ENCODE assay signal across 9 cellular contexts in the genomic region with DNA sequence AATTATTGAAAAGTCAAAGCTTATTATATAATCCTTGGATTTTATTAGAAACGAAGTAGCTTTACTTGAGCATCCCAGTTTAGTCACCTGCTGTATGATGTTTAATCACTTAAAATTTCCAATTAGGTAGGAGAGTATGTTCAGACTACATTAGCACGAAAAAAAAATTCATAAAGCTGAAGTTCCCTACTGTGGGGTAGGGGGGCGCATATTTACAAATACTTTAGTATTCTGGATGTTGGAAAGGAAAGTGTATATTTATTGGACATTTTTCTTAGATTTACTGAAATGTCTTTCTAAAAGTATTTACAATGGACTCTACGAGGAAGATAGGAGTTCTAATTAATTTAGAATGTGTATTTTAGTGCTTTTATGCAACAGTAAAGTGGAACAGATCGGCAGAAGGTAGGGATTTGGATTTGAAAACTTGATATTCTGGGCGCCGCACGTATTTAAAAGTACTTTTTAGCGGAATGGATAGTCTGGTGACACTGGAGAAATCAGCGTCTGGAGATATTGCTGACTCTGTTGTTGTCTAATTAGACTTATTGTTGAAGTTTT. TPM values are rescaled to one million over a fixed set of nuclear protein-coding genes. Genes with fewer than 3 reads are reported as not detected.
DNase-seq lines count a peak whose midpoint lies in the region; ATAC-seq, FAIRE-seq and TF ChIP-seq lines count a peak whose summit lies in the region.
"Had no signal": no experiment of that assay in that cellular context is flagged by ENCODE, and none has a peak within 500 bp of the region (broad histone marks: within the 10 kb centered on the region; RNA-seq: fewer than 3 reads in every experiment).

No MANE protein-coding gene starts in this region.

- H3K27me3 Mint-ChIP-seq in CD8-positive, alpha-beta memory T cell = peaks cover 0 to 2% of the 10 kb centered on the region in 2 donors
- H3K27me3 Mint-ChIP-seq in WTC11 (ENCODE audit: low read depth) = peaks cover 5% of the 10 kb centered on the region

- POLR2A ChIA-PET in CD8-positive, alpha-beta memory T cell (lab: Charles Lee) = no interaction called here
- POLR2A ChIA-PET in WTC11 (lab: Charles Lee) = no interaction called here

- H3K36me3 Mint-ChIP-seq in CD8-positive, alpha-beta memory T cell = peaks cover 0 to 6% (median 0%) of the 10 kb centered on the region in 3 donors
- no peaks in the 10 kb centered on the region for H3K36me3 Mint-ChIP-seq in WTC11

- TF ChIP-seq CTCF in WTC11 (IDR thresholded peaks at IDR 0.05) (no peak), kidney (IDR thresholded peaks at IDR 0.05; ENCODE audit: borderline replicate concordance, extremely low read depth, insufficient read depth) (no peak)

- no peaks in the 10 kb centered on the region for H3K27me3 ChIP-seq in CD8-positive, alpha-beta memory T cell (ENCODE audit: insufficient read depth, low read length, poor library complexity, severe bottlenecking)
- H3K27me3 ChIP-seq in aorta (ENCODE audit: control insufficient read depth in 1 of 2, insufficient read depth in 2 of 2, low read length in 1 of 2) (no peaks in the 10 kb centered on the region), H7 (ENCODE audit: control insufficient read depth, insufficient read depth, low read length) (no peaks in the 10 kb centered on the region)

- H3K27ac ChIP-seq in CD8-positive, alpha-beta memory T cell (ENCODE audit: low read depth, low read length) = no peak overlapping the region
- H3K27ac ChIP-seq in kidney (ENCODE audit: low read depth in 2 of 2, low read length in 2 of 2) (no peak overlapping the region), aorta (ENCODE audit: low read depth in 1 of 2, low read length in 2 of 2) (no peak overlapping the region)

- H3K9me3 ChIP-seq in CD8-positive, alpha-beta memory T cell (ENCODE audit: low read length) = no peaks in the 10 kb centered on the region
- no peaks in the 10 kb centered on the region for H3K9me3 ChIP-seq in kidney (ENCODE audit: control insufficient read depth in 1 of 2, low read length in 2 of 2)
- H3K9me3 ChIP-seq in aorta (ENCODE audit: control insufficient read depth, low read length) = no peaks in the 10 kb centered on the region

- CTCF ChIA-PET in CD8-positive, alpha-beta memory T cell (lab: Charles Lee) = interaction anchor here (0.8 to 2.5 kb wide), 3 partner anchors 71 to 443 kb away, joined by 3 to 9 read pairs (median 3); no protein-coding TSS in a partner anchor
- CTCF ChIA-PET in WTC11 (lab: Charles Lee) = no interaction called here

- no peaks in the 10 kb centered on the region for H3K9me3 Mint-ChIP-seq in CD8-positive, alpha-beta memory T cell
- H3K9me3 Mint-ChIP-seq in WTC11 = no peaks in the 10 kb centered on the region

- no peak for DNase-seq in CD8-positive, alpha-beta memory T cell
- peak; percentile 20 for DNase-seq in HT-29 (ENCODE audit: low spot score)
- DNase-seq in WTC11 (ENCODE audit: low spot score) = no peak
- DNase-seq in kidney = no peak
- DNase-seq in aorta = no peak
- DNase-seq in H7 = no peak

- peak overlapping the region in 3 of 8 donors; percentile 2 to 53 (median 8) for H3K27ac Mint-ChIP-seq in CD8-positive, alpha-beta memory T cell
- H3K27ac Mint-ChIP-seq in WTC11 = no peak overlapping the region

- no peak for ATAC-seq in WTC11
- no peak for ATAC-seq in GM19452 (IDR thresholded peaks at IDR 0.05; ENCODE audit: unreplicated experiment)
- no peak for ATAC-seq in aorta (ENCODE audit: low FRiP score)
- ATAC-seq in HG03354 (IDR thresholded peaks at IDR 0.05; ENCODE audit: poor library complexity, severe bottlenecking, unreplicated experiment) = no peak

- 69 to 80% methylated on average over 10 of the region's 10 CpGs for WGBS in aorta, 2 donors

- no peak for FAIRE-seq in kidney (lab: Jason Lieb, UNC)
- FAIRE-seq: TTC549 had no signal

- peak overlapping the region; percentile 48 to 97 (median 88) for H3K4me3 Mint-ChIP-seq in CD8-positive, alpha-beta memory T cell
- H3K4me3 Mint-ChIP-seq in WTC11 = peak overlapping the region; percentile 89

- peak overlapping the region; percentile 76 for H3K4me3 ChIP-seq in CD8-positive, alpha-beta memory T cell (ENCODE audit: low read length)
- H3K4me3 ChIP-seq in kidney (ENCODE audit: low read length in 2 of 2) (peak overlapping the region; percentile 80 to 83), aorta (ENCODE audit: low read length in 2 of 2) (no peak overlapping the region), H7 (ENCODE audit: insufficient read depth, low read depth, low read length) (no peak overlapping the region)

- no peaks in the 10 kb centered on the region for H3K36me3 ChIP-seq in CD8-positive, alpha-beta memory T cell (ENCODE audit: insufficient read depth, low read length)
- H3K36me3 ChIP-seq in kidney (ENCODE audit: control insufficient read depth in 1 of 2, insufficient read depth in 2 of 2, low read length in 2 of 2) (no peaks in the 10 kb centered on the region), aorta (ENCODE audit: control insufficient read depth in 1 of 2, insufficient read depth in 2 of 2, low read length in 1 of 2) (no peaks in the 10 kb centered on the region), H7 (replicated peaks; ENCODE audit: control insufficient read depth, insufficient read depth, low read length) (no peaks in the 10 kb centered on the region)

- H3K9ac ChIP-seq in kidney (ENCODE audit: low read length in 2 of 2) = peak overlapping the region; percentile 22 to 33

- intact Hi-C loops in kidney (cut with DNase I) (no loop called here), aorta (cut with DNase I) (loop anchor here in 1 of 2 donors (10.0 kb wide), 2 partner anchors 71 to 239 kb away; no protein-coding TSS in a partner anchor)

- peaks cover 40 to 66% (median 62%) of the 10 kb centered on the region in 3 donors for H3K4me1 Mint-ChIP-seq in CD8-positive, alpha-beta memory T cell
- H3K4me1 Mint-ChIP-seq in WTC11 = peaks cover 33% of the 10 kb centered on the region

- peaks cover 19% of the 10 kb centered on the region for H3K4me1 ChIP-seq in CD8-positive, alpha-beta memory T cell (ENCODE audit: insufficient read depth, low read length)
- peaks cover 0 to 7% of the 10 kb centered on the region in 2 donors for H3K4me1 ChIP-seq in kidney (ENCODE audit: control insufficient read depth in 1 of 2, insufficient read depth in 1 of 2, low read depth in 1 of 2, low read length in 2 of 2)
- no peaks in the 10 kb centered on the region for H3K4me1 ChIP-seq in aorta (ENCODE audit: control insufficient read depth in 1 of 2, insufficient read depth in 2 of 2, low read length in 2 of 2)

TF ChIP-seq in WTC11, 78 proteins besides CTCF, POLR2A, EP300 and RAD21 (continues in another document):
- TF ChIP-seq GRHL2 (CRISPR knock-in tag; IDR thresholded peaks at IDR 0.05; ENCODE audit: insufficient replicate concordance, severe bottlenecking) (no peak), HMGA2 (CRISPR knock-in tag; IDR thresholded peaks at IDR 0.05) (no peak), ZNF423 (CRISPR knock-in tag; IDR thresholded peaks at IDR 0.05) (no peak)
- TF ChIP-seq, protein P1, sequence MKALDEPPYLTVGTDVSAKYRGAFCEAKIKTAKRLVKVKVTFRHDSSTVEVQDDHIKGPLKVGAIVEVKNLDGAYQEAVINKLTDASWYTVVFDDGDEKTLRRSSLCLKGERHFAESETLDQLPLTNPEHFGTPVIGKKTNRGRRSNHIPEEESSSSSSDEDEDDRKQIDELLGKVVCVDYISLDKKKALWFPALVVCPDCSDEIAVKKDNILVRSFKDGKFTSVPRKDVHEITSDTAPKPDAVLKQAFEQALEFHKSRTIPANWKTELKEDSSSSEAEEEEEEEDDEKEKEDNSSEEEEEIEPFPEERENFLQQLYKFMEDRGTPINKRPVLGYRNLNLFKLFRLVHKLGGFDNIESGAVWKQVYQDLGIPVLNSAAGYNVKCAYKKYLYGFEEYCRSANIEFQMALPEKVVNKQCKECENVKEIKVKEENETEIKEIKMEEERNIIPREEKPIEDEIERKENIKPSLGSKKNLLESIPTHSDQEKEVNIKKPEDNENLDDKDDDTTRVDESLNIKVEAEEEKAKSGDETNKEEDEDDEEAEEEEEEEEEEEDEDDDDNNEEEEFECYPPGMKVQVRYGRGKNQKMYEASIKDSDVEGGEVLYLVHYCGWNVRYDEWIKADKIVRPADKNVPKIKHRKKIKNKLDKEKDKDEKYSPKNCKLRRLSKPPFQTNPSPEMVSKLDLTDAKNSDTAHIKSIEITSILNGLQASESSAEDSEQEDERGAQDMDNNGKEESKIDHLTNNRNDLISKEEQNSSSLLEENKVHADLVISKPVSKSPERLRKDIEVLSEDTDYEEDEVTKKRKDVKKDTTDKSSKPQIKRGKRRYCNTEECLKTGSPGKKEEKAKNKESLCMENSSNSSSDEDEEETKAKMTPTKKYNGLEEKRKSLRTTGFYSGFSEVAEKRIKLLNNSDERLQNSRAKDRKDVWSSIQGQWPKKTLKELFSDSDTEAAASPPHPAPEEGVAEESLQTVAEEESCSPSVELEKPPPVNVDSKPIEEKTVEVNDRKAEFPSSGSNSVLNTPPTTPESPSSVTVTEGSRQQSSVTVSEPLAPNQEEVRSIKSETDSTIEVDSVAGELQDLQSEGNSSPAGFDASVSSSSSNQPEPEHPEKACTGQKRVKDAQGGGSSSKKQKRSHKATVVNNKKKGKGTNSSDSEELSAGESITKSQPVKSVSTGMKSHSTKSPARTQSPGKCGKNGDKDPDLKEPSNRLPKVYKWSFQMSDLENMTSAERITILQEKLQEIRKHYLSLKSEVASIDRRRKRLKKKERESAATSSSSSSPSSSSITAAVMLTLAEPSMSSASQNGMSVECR (CRISPR knock-in tag; IDR thresholded peaks at IDR 0.05; ENCODE audit: borderline replicate concordance) = no peak

RNA-seq across cellular contexts. Expression of gene CDK8, which starts 1.9 kb away (rescaled TPM):
- total RNA-seq in CD8-positive, alpha-beta memory T cell = 10 to 100 TPM; 27.9 to 28.0 TPM
- polyA plus RNA-seq in CD8-positive, alpha-beta memory T cell = 4.8 TPM
- 23.7 and 26.0 TPM in 2 replicates for total RNA-seq in HT-29 (2014; rRNA removed; shearing (Covaris generic))
- total RNA-seq in WTC11 (2021) (21.0 to 21.4 TPM (median 21.4 TPM) in 3 replicates), kidney (10.4 TPM), aorta (10 to 100 TPM; 10.5 to 10.6 TPM)
- polyA plus RNA-seq in kidney (ENCODE audit: insufficient read depth, low read depth, low replicate concordance) (11.2 TPM), aorta (10 to 100 TPM in 1 of 2 donors, 1 to 10 TPM in 1; 9.6 to 16.9 TPM)
- total RNA-seq in H7 (2014; rRNA removed; shearing (Covaris generic)) = 28.4 and 36.5 TPM in 2 replicates

RNA-seq across cellular contexts. Expression of gene RNF6, which starts 33.7 kb away (rescaled TPM):
- 10 to 100 TPM; 64.6 to 65.0 TPM for total RNA-seq in CD8-positive, alpha-beta memory T cell
- 44.7 TPM for polyA plus RNA-seq in CD8-positive, alpha-beta memory T cell
- 50.3 and 55.6 TPM in 2 replicates for total RNA-seq in HT-29 (2014; rRNA removed; shearing (Covaris generic))
- 15.7 to 17.4 TPM (median 16.2 TPM) in 3 replicates for total RNA-seq in WTC11 (2021)
- 29.0 TPM for total RNA-seq in kidney
- 11.4 TPM for polyA plus RNA-seq in kidney (ENCODE audit: insufficient read depth, low read depth, low replicate concordance)
- total RNA-seq in aorta = 10 to 100 TPM; 23.2 to 28.9 TPM
- 10 to 100 TPM; 13.1 to 16.0 TPM for polyA plus RNA-seq in aorta
- total RNA-seq in H7 (2014; rRNA removed; shearing (Covaris generic)) = 10.7 and 15.8 TPM in 2 replicates

Comparison
In these comparisons a context has a peak if more than half of its experiments do, and no peak if none do; other contexts are left out.
1. H3K4me3 ChIP-seq: peak in CD8-positive, alpha-beta memory T cell (single experiment) and kidney (2 of 2); none in aorta (0 of 2) and H7 (single experiment).